In the genomic region with DNA sequence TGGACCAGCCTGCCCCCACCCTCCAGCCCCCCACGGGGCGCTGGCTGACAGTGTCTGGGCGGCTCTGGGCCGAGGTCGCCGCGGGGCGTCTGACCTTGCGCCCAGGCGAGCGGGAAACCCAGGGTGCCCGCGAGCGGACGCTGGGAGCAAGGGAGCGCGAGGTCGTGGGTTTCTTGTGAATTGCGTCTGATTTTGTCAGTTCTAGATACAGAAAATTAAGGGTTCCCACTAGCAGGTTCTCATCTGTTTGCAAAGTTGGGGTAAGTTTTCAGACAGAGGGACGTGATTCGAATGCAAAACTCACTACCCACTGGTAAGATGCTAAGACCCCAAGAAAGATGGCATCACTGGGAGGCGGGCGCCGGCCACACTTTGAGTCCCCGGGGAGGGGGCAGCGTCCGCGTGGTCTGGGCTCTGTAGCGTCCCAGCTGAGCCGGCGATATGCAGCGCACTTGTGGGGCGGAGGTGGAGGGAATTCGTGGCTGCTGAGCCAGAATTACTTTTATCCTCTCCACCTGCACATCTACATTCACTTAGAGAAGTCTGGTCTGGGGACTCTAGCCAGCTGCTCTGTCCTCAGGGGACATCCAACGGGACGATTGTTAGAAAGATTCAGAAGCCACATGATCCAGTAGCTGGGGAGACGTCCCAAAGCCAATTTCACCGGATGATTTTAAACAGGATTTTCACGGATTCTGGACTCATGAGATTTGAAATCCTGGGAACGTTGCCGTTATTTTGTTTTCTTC, we compare ENCODE assay signal across 8 cellular contexts. TPM values are rescaled to one million over a fixed set of nuclear protein-coding genes. Genes with fewer than 3 reads are reported as not detected.
DNase-seq lines count a peak whose midpoint lies in the region; ATAC-seq lines count a peak whose summit lies in the region.

No MANE protein-coding gene starts in this region.

- no peaks in the 10 kb centered on the region for H3K4me1 ChIP-seq in NT2/D1 (ENCODE audit: insufficient read depth, insufficient read length)

- H3K4me1 Mint-ChIP-seq in central memory CD8-positive, alpha-beta T cell: peaks cover 15% of the 10 kb centered on the region

- H3K9me3 ChIP-seq in NT2/D1 (ENCODE audit: insufficient read depth, low read length): no peaks in the 10 kb centered on the region

- H3K27me3 ChIP-seq in NT2/D1 (ENCODE audit: insufficient read depth, insufficient read length): peaks cover 38% of the 10 kb centered on the region

- H3K9me3 Mint-ChIP-seq in central memory CD8-positive, alpha-beta T cell: no peaks in the 10 kb centered on the region

- peaks cover 1% of the 10 kb centered on the region for H3K36me3 Mint-ChIP-seq in central memory CD8-positive, alpha-beta T cell (ENCODE audit: insufficient read depth)

- H3K9ac ChIP-seq in NT2/D1 (ENCODE audit: insufficient read length, low read depth): peak overlapping the region; percentile 21

- ATAC-seq in HG02759 (IDR thresholded peaks at IDR 0.05; ENCODE audit: unreplicated experiment) (peak; percentile 31), left lobe of liver (peak; percentile 53), GM21367 (IDR thresholded peaks at IDR 0.05; ENCODE audit: unreplicated experiment) (no peak)
- ATAC-seq in central memory CD8-positive, alpha-beta T cell (replicated peaks; ENCODE audit: extremely low read depth, poor library complexity, severe bottlenecking): peak; percentile 25
- peak; percentile 8 for ATAC-seq in stimulated activated naive CD8-positive, alpha-beta T cell treated with anti-CD3 and anti-CD28 coated beads, Interleukin-15, Interleukin-2, amounts not matched to agents 100 U/mL and 50 U/mL, for 24 hours

- peaks cover 50% of the 10 kb centered on the region for H3K27me3 Mint-ChIP-seq in central memory CD8-positive, alpha-beta T cell

- H3K36me3 ChIP-seq in NT2/D1 (ENCODE audit: insufficient read depth, insufficient read length, low read length): no peaks in the 10 kb centered on the region

- H3K4me3 Mint-ChIP-seq in central memory CD8-positive, alpha-beta T cell: peak overlapping the region; percentile 72

- H3K27ac Mint-ChIP-seq in central memory CD8-positive, alpha-beta T cell (ENCODE audit: low read depth): peak overlapping the region; percentile 69

- H3K4me3 ChIP-seq in NT2/D1 (ENCODE audit: insufficient read length, low read depth): peak overlapping the region; percentile 37

- peak; percentile 35 for DNase-seq in DMS 273 (lab: John Stamatoyannopoulos, UW; ENCODE audit: unreplicated experiment)
- DNase-seq in DMS 273 treated with DMSO at 0.1 percent for 48 hours (lab: John Stamatoyannopoulos, UW): no peak
- DNase-seq in NT2/D1 (ENCODE audit: low read depth, low spot score): peak; percentile 20
- no peak for DNase-seq in central memory CD8-positive, alpha-beta T cell (ENCODE audit: low spot score in 2 of 2)
- DNase-seq in left lobe of liver (ENCODE audit: low spot score): no peak
- DNase-seq in stimulated activated naive CD8-positive, alpha-beta T cell treated with anti-CD3 and anti-CD28 coated beads, Interleukin-15, Interleukin-2, amounts not matched to agents 100 U/mL and 50 U/mL, for 24 hours: peak; percentile 26

RNA-seq across cellular contexts. Expression of a gene that starts 1.0 kb away (rescaled TPM):
- 1.8 TPM for total RNA-seq in left lobe of liver

RNA-seq across cellular contexts. Expression of a gene that starts 32.8 kb away (rescaled TPM):
- total RNA-seq in left lobe of liver: 17.4 TPM

Comparison
In these comparisons a context has a peak if more than half of its experiments do, and no peak if none do; other contexts are left out.
1. DNase-seq: peak in DMS 273 (single experiment), NT2/D1 (single experiment) and stimulated activated naive CD8-positive, alpha-beta T cell treated with anti-CD3 and anti-CD28 coated beads, Interleukin-15, Interleukin-2, amounts not matched to agents 100 U/mL and 50 U/mL, for 24 hours (single experiment); none in DMS 273 treated with DMSO at 0.1 percent for 48 hours (single experiment), central memory CD8-positive, alpha-beta T cell (0 of 2) and left lobe of liver (single experiment).